In genomic region chr11:126153006-126153405, GRCh38 we compare ENCODE assay signal across 25 cellular contexts.
"Had no signal": no experiment of that assay in that cellular context is flagged by ENCODE, and none has a peak within 500 bp of the region (broad histone marks: within the 10 kb centered on the region; RNA-seq: fewer than 3 reads in every experiment).

No MANE protein-coding gene starts in this region.

- H3K9me3 ChIP-seq: esophagus squamous epithelium, ovary, psoas muscle, transverse colon, upper lobe of right lung, uterus had no signal

- H3K36me3 ChIP-seq: esophagus squamous epithelium, lower lobe of right lung, ovary, transverse colon, upper lobe of right lung, uterus had no signal

- DNase-seq: cortex of kidney; effector memory CD8-positive, alpha-beta T cell; erythroblast; esophagus squamous epithelium; hypothalamus; immature natural killer cell; islet precursor cell; kidney glomerular epithelial cell; left ventricle myocardium superior; lower lobe of right lung; natural killer cell; nucleus accumbens; ovary; posterior cingulate gyrus; psoas muscle; right cardiac atrium; small intestine; stimulated activated CD4-positive, alpha-beta T cell treated with anti-CD3 and anti-CD28 coated beads, Interleukin-15, amount 100 ng/mL, for 24 hours; stimulated activated CD4-positive, alpha-beta T cell treated with anti-CD3 and anti-CD28 coated beads, Interleukin-2, amount 100 ng/mL, for 48 hours; stimulated activated naive B cell treated with anti-CD40 and anti-IgM and Interleukin-4, amounts not matched to agents 10 μg/mL and 1 μg/mL and 100 μg/mL, for 72 hours; transverse colon; upper lobe of right lung; uterus had no signal

- H3K4me1 ChIP-seq: lower lobe of right lung, psoas muscle, upper lobe of right lung, uterus had no signal

- H3K27me3 ChIP-seq: ovary, upper lobe of right lung, uterus had no signal

- H3K4me3 ChIP-seq: esophagus squamous epithelium, lower lobe of right lung, ovary, psoas muscle, transverse colon, upper lobe of right lung, uterus had no signal

- H3K27ac ChIP-seq: esophagus squamous epithelium, lower lobe of right lung, ovary, psoas muscle, transverse colon, upper lobe of right lung, uterus had no signal

- H3K36me3 Mint-ChIP-seq: natural killer cell had no signal

- H3K27ac Mint-ChIP-seq: effector memory CD8-positive, alpha-beta T cell; immature natural killer cell; natural killer cell; stimulated activated naive B cell treated with anti-CD40 and anti-IgM and Interleukin-4, amounts not matched to agents 10 μg/mL and 1 μg/mL and 100 μg/mL, for 72 hours; stimulated activated naive CD8-positive, alpha-beta T cell treated with anti-CD3 and anti-CD28 coated beads, Interleukin-15, Interleukin-2, amounts not matched to agents 100 ng/mL and 50 ng/mL, for 24 hours had no signal

- H3K4me1 Mint-ChIP-seq: immature natural killer cell; natural killer cell; stimulated activated naive B cell treated with anti-CD40 and anti-IgM and Interleukin-4, amounts not matched to agents 10 μg/mL and 1 μg/mL and 100 μg/mL, for 72 hours had no signal

- H3K4me3 Mint-ChIP-seq: effector memory CD8-positive, alpha-beta T cell; immature natural killer cell; natural killer cell; neural crest cell; stimulated activated naive B cell treated with anti-CD40 and anti-IgM and Interleukin-4, amounts not matched to agents 10 μg/mL and 1 μg/mL and 100 μg/mL, for 72 hours; stimulated activated naive CD8-positive, alpha-beta T cell treated with anti-CD3 and anti-CD28 coated beads, Interleukin-15, Interleukin-2, amounts not matched to agents 100 ng/mL and 50 ng/mL, for 24 hours had no signal
